In the genomic region with DNA sequence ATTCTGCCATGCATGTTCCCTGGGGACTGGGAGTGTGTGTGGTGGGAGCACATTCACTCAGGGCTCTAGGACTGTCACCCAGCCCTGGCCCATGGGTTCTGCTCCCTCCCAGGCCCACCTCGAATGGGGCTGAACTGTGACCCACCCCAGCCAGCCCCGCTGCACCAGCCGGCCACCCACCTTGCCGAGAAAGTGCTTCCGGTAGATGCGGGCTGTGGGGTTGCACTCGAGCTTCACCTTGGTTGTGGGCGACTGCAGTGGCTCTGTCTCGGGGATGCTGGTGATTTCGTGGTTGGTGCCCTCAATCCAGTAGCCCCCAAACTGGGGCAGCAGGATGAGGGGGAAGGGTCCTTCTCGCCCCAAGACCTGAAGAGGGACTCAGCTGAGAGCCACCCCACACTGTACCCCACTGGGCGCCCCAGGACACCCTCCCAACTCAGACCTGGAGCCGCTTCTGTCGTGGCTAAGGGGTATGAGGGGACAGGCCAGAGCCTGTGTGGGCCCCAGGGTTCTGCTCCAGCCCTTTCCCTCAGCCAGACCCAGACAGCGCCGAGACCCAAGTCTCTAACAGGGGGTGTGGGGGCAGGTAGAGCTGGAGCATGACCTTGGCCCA, we compare ENCODE assay signal across 36 cellular contexts.
"Had no signal": no experiment of that assay in that cellular context is flagged by ENCODE, and none has a peak within 500 bp of the region (broad histone marks: within the 10 kb centered on the region; RNA-seq: fewer than 3 reads in every experiment).

No MANE protein-coding gene starts in this region.

- H3K36me3 ChIP-seq: cardiac muscle cell had no signal

- DNase-seq: activated B cell treated with CpG ODN at 0.5 μM for 24 hours; activated CD4-positive, alpha-beta memory T cell treated with anti-CD3 and anti-CD28 coated beads for 36 hours; activated CD4-positive, alpha-beta T cell treated with anti-CD3 and anti-CD28 coated beads for 4 hours; activated CD4-positive, alpha-beta T cell treated with anti-CD3 and anti-CD28 coated beads, Interleukin-2, amount 10 ng/mL, durations not matched to agents 24 days and 14 days; activated CD4-positive, alpha-beta T cell treated with anti-CD3 and anti-CD28 coated beads, Interleukin-2, amount 50 U/mL, for 1 hour; activated CD4-positive, alpha-beta T cell treated with anti-CD3 and anti-CD28 coated beads, Interleukin-2, amount 50 U/mL, for 4 hours; activated CD4-positive, CD25-positive, alpha-beta regulatory T cell treated with anti-CD3 and anti-CD28 coated beads, Interleukin-2, amount 50 U/mL, for 72 hours; activated CD8-positive, alpha-beta memory T cell treated with anti-CD3 and anti-CD28 coated beads, Interleukin-2, amount 50 U/mL, for 4 hours; activated CD8-positive, alpha-beta T cell treated with anti-CD3 and anti-CD28 coated beads for 36 hours; activated effector memory CD4-positive, alpha-beta T cell treated with Interleukin-2 at 50 U/mL for 16 hours; activated gamma-delta T cell; activated naive CD4-positive, alpha-beta T cell treated with anti-CD3 and anti-CD28 coated beads, Interleukin-2, amount 10 ng/mL, durations not matched to agents 7 days and 5 days; activated naive CD4-positive, alpha-beta T cell treated with Interleukin-2 at 50 U/mL for 16 hours; activated naive CD8-positive, alpha-beta T cell treated with anti-CD3 and anti-CD28 coated beads, Interleukin-2, amount 10 ng/mL, durations not matched to agents 7 days and 5 days; activated naive CD8-positive, alpha-beta T cell treated with anti-CD3 and anti-CD28 coated beads, Interleukin-2, amount 50 U/mL, for 24 hours; activated T-cell treated with anti-CD3 and anti-CD28 coated beads for 4 hours; activated T-cell treated with anti-CD3 and anti-CD28 coated beads, Interleukin-2, amount 50 U/mL, for 1 hour; activated T-cell treated with anti-CD3 and anti-CD28 coated beads, Interleukin-2, amount 50 U/mL, for 4 hours; amniotic stem cell; aorta; caudate nucleus; cerebellar nuclear complex; T-helper 1 cell; T-helper 2 cell; T-helper 9 cell had no signal

- FAIRE-seq: astrocyte, TTC549 had no signal

- H3K4me1 Mint-ChIP-seq: activated CD4-positive, alpha-beta T cell treated with anti-CD3 and anti-CD28 coated beads, Interleukin-2, amount 10 ng/mL, durations not matched to agents 24 days and 14 days; activated naive CD8-positive, alpha-beta T cell treated with anti-CD3 and anti-CD28 coated beads, Interleukin-2, amount 50 U/mL, for 24 hours; central memory CD8-positive, alpha-beta T cell had no signal

- H3K4me3 Mint-ChIP-seq: activated B cell treated with CpG ODN at 0.5 μM for 24 hours; activated CD4-positive, alpha-beta memory T cell treated with anti-CD3 and anti-CD28 coated beads for 36 hours; activated CD4-positive, alpha-beta T cell treated with anti-CD3 and anti-CD28 coated beads, Interleukin-2, amount 10 ng/mL, durations not matched to agents 24 days and 14 days; activated CD8-positive, alpha-beta T cell treated with anti-CD3 and anti-CD28 coated beads for 36 hours; activated naive CD4-positive, alpha-beta T cell treated with anti-CD3 and anti-CD28 coated beads, Interleukin-2, amount 10 ng/mL, durations not matched to agents 7 days and 5 days; activated naive CD4-positive, alpha-beta T cell treated with anti-CD3 and anti-CD28 coated beads, Interleukin-2, amount 50 U/mL, for 24 hours; activated naive CD8-positive, alpha-beta T cell; activated naive CD8-positive, alpha-beta T cell treated with anti-CD3 and anti-CD28 coated beads, Interleukin-2, amount 10 ng/mL, durations not matched to agents 7 days and 5 days; activated naive CD8-positive, alpha-beta T cell treated with anti-CD3 and anti-CD28 coated beads, Interleukin-2, amount 50 U/mL, for 24 hours; activated T-cell treated with anti-CD3 and anti-CD28 coated beads, Interleukin-2, amount 50 U/mL, for 4 hours; brain; central memory CD8-positive, alpha-beta T cell; T-helper 1 cell treated with Interleukin-12 subunit alpha and Interleukin-12 subunit beta and Interleukin-4 antibody, amounts not matched to agents 30 μg/mL and 1 μg/mL, for 36 hours; T-helper 2 cell treated with Interferon-gamma antibody and Interleukin-4, amounts not matched to agents 5 μg/mL and 100 μg/mL, for 36 hours had no signal

- H3K27ac ChIP-seq: cardiac muscle cell, VCaP had no signal

- H3K9me3 Mint-ChIP-seq: activated B cell treated with CpG ODN at 0.5 μM for 24 hours; activated CD4-positive, alpha-beta memory T cell treated with anti-CD3 and anti-CD28 coated beads for 36 hours; activated CD4-positive, alpha-beta T cell treated with anti-CD3 and anti-CD28 coated beads, Interleukin-2, amount 10 ng/mL, durations not matched to agents 24 days and 14 days; activated CD8-positive, alpha-beta T cell treated with anti-CD3 and anti-CD28 coated beads for 36 hours; activated naive CD4-positive, alpha-beta T cell treated with anti-CD3 and anti-CD28 coated beads, Interleukin-2, amount 10 ng/mL, durations not matched to agents 7 days and 5 days; activated naive CD4-positive, alpha-beta T cell treated with anti-CD3 and anti-CD28 coated beads, Interleukin-2, amount 50 U/mL, for 24 hours; activated naive CD8-positive, alpha-beta T cell treated with anti-CD3 and anti-CD28 coated beads, Interleukin-2, amount 10 ng/mL, durations not matched to agents 7 days and 5 days; activated naive CD8-positive, alpha-beta T cell treated with anti-CD3 and anti-CD28 coated beads, Interleukin-2, amount 50 U/mL, for 24 hours; activated T-cell treated with anti-CD3 and anti-CD28 coated beads, Interleukin-2, amount 50 U/mL, for 4 hours; activated T-helper 2 cell treated with anti-CD3 and anti-CD28 coated beads, Interferon-gamma antibody, Interleukin-2, Interleukin-4, amounts not matched to agents 10 μg/mL and 5 μg/mL and 100 μg/mL, durations not matched to agents 14 hours and 24 hours and 36 hours; brain; central memory CD8-positive, alpha-beta T cell; T-helper 1 cell treated with Interleukin-12 subunit alpha and Interleukin-12 subunit beta and Interleukin-4 antibody, amounts not matched to agents 30 μg/mL and 1 μg/mL, for 36 hours; T-helper 2 cell treated with Interferon-gamma antibody and Interleukin-4, amounts not matched to agents 5 μg/mL and 100 μg/mL, for 36 hours had no signal

- H3K4me3 ChIP-seq: cardiac muscle cell had no signal

- H3K36me3 Mint-ChIP-seq: activated CD4-positive, alpha-beta memory T cell treated with anti-CD3 and anti-CD28 coated beads for 36 hours; activated naive CD4-positive, alpha-beta T cell treated with anti-CD3 and anti-CD28 coated beads, Interleukin-2, amount 10 ng/mL, durations not matched to agents 7 days and 5 days; activated naive CD4-positive, alpha-beta T cell treated with anti-CD3 and anti-CD28 coated beads, Interleukin-2, amount 50 U/mL, for 24 hours; activated naive CD8-positive, alpha-beta T cell; activated naive CD8-positive, alpha-beta T cell treated with anti-CD3 and anti-CD28 coated beads, Interleukin-2, amount 10 ng/mL, durations not matched to agents 7 days and 5 days; brain had no signal

- ATAC-seq: activated CD8-positive, alpha-beta T cell treated with anti-CD3 and anti-CD28 coated beads for 36 hours; activated naive CD8-positive, alpha-beta T cell treated with anti-CD3 and anti-CD28 coated beads, Interleukin-2, amount 50 U/mL, for 24 hours; activated T-cell treated with anti-CD3 and anti-CD28 coated beads, Interleukin-2, amount 50 U/mL, for 4 hours had no signal

- H3K27ac Mint-ChIP-seq: activated B cell treated with CpG ODN at 0.5 μM for 24 hours; activated CD4-positive, alpha-beta memory T cell treated with anti-CD3 and anti-CD28 coated beads for 36 hours; activated CD4-positive, alpha-beta T cell treated with anti-CD3 and anti-CD28 coated beads, Interleukin-2, amount 10 ng/mL, durations not matched to agents 24 days and 14 days; activated CD8-positive, alpha-beta T cell treated with anti-CD3 and anti-CD28 coated beads for 36 hours; activated naive CD4-positive, alpha-beta T cell treated with anti-CD3 and anti-CD28 coated beads, Interleukin-2, amount 10 ng/mL, durations not matched to agents 7 days and 5 days; activated naive CD4-positive, alpha-beta T cell treated with anti-CD3 and anti-CD28 coated beads, Interleukin-2, amount 50 U/mL, for 24 hours; activated naive CD8-positive, alpha-beta T cell; activated naive CD8-positive, alpha-beta T cell treated with anti-CD3 and anti-CD28 coated beads, Interleukin-2, amount 10 ng/mL, durations not matched to agents 7 days and 5 days; activated naive CD8-positive, alpha-beta T cell treated with anti-CD3 and anti-CD28 coated beads, Interleukin-2, amount 50 U/mL, for 24 hours; activated T-helper 2 cell treated with anti-CD3 and anti-CD28 coated beads, Interferon-gamma antibody, Interleukin-2, Interleukin-4, amounts not matched to agents 10 μg/mL and 5 μg/mL and 100 μg/mL, durations not matched to agents 14 hours and 24 hours and 36 hours; T-helper 1 cell treated with Interleukin-12 subunit alpha and Interleukin-12 subunit beta and Interleukin-4 antibody, amounts not matched to agents 30 μg/mL and 1 μg/mL, for 36 hours; T-helper 2 cell treated with Interferon-gamma antibody and Interleukin-4, amounts not matched to agents 5 μg/mL and 100 μg/mL, for 36 hours had no signal

- H3K27me3 Mint-ChIP-seq: brain had no signal

- H3K27me3 ChIP-seq: cardiac muscle cell had no signal
